ENCODE assay signal across 1 cellular context in genomic region chr15:41019174-41019573, GRCh38.
TF ChIP-seq lines count a peak whose summit lies in the region.

No MANE protein-coding gene starts in this region.

TF ChIP-seq in endothelial cell of umbilical vein, 7 proteins besides CTCF, POLR2A, EP300 and RAD21:
- no peak for TF ChIP-seq POLR2AphosphoS5 (IDR thresholded peaks at IDR 0.05; ENCODE audit: insufficient read depth, low read depth, low read length)
